24 cellular contexts compared by ENCODE assay signal in the genomic region with DNA sequence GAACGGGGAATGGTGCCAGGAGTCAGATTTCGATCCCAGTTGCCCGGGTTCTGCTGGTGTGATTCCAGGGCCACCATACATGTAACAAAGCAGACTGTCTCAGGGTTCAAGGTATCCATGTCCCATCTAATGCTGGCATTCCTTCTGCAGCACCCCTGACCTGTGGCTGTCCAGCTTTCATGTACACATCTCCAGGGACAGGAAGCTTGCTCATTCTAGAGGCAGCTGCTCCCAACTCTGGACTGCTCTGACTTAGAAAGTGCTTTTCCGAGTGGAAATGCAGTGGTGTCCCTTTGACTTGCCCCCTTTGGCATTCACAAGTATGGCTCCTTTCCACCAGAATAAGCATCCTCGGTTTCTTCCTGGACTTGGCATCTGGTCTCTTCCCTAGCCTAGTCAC. TPM values are rescaled to one million over a fixed set of nuclear protein-coding genes. Genes with fewer than 3 reads are reported as not detected.
DNase-seq lines count a peak whose midpoint lies in the region; ATAC-seq, FAIRE-seq and TF ChIP-seq lines count a peak whose summit lies in the region.
"Had no signal": no experiment of that assay in that cellular context is flagged by ENCODE, and none has a peak within 500 bp of the region (broad histone marks: within the 10 kb centered on the region; RNA-seq: fewer than 3 reads in every experiment).

No MANE protein-coding gene starts in this region.

- H3F3A ChIP-seq in GM23248 (ENCODE audit: insufficient read depth): peaks cover 19% of the 10 kb centered on the region; the same call in 1 of the 2 replicates

- H3K4ac ChIP-seq in H1 (replicated peaks; ENCODE audit: insufficient read length, low read depth, low read length): no peak overlapping the region

- H2BK15ac ChIP-seq in H1 (ENCODE audit: low read length): no peak overlapping the region

- no peak overlapping the region for H4K8ac ChIP-seq in H1 (ENCODE audit: extremely low read depth, insufficient read depth, low read length)

- TF ChIP-seq CTCF in H1 (IDR thresholded peaks at IDR 0.05; ENCODE audit: control extremely low read depth in 1 of 3, insufficient read depth in 1 of 3, low read depth in 1 of 3, low read length in 3 of 3) (no peak), D721Med (IDR thresholded peaks at IDR 0.05; ENCODE audit: insufficient read depth, missing control alignments) (no peak)

- H3K23ac ChIP-seq in H1 (ENCODE audit: insufficient read length): no peak overlapping the region

- no peak overlapping the region for H4K5ac ChIP-seq in H1 (ENCODE audit: insufficient read length, low read depth, low read length)

- H3K27ac ChIP-seq in GM23248 (peak overlapping the region; percentile 48), H1 (ENCODE audit: low read depth, low read length) (0 out of 2 replicates have a peak overlapping the region, but pooled peaks have one; percentile 38)

- H3K56ac ChIP-seq in H1 (replicated peaks; ENCODE audit: insufficient read length, low read depth, low read length): no peak overlapping the region

- H3K4me3 ChIP-seq in GM23248: no peak overlapping the region
- H3K4me3 ChIP-seq in H1 (ENCODE audit: extremely low read depth in 1 of 4, insufficient read depth in 2 of 4, low read depth in 3 of 4, low read length in 4 of 4): no peak overlapping the region

- H3K79me1 ChIP-seq in H1 (ENCODE audit: low read depth, low read length): no peaks in the 10 kb centered on the region

- no peak overlapping the region for H3K18ac ChIP-seq in H1 (ENCODE audit: extremely low read depth, low read length)

- CTCF ChIA-PET in H1 (lab: Charles Lee; ENCODE audit: partially characterized antibody): interaction anchor here (2.0 to 4.5 kb wide), 4 partner anchors 10 to 31 kb away, joined by 5 to 32 read pairs (median 8); partner anchors contain the start of gene PML

- TF ChIP-seq EP300 in H1 (IDR thresholded peaks at IDR 0.05; ENCODE audit: borderline replicate concordance in 1 of 2, low read depth in 2 of 2, low read length in 2 of 2): no peak

- H3K79me2 ChIP-seq in GM23248 (ENCODE audit: insufficient read depth): peaks cover 86% of the 10 kb centered on the region
- H3K79me2 ChIP-seq in H1 (ENCODE audit: control insufficient read depth in 1 of 2, insufficient read depth in 2 of 2, low read length in 2 of 2): no peaks in the 10 kb centered on the region

- no peak overlapping the region for H2AFZ ChIP-seq in GM23248
- no peak overlapping the region for H2AFZ ChIP-seq in H1 (ENCODE audit: low read length)

- no peak overlapping the region for H2BK12ac ChIP-seq in H1 (ENCODE audit: low read depth, low read length)

- H3K23me2 ChIP-seq in H1 (ENCODE audit: low read depth, low read length): no peaks in the 10 kb centered on the region

- DNase-seq in activated effector memory CD4-positive, alpha-beta T cell treated with anti-CD3 and anti-CD28 coated beads, Interleukin-2, amount 50 U/mL, for 16 hours: peak; percentile 17
- DNase-seq in activated effector memory CD4-positive, alpha-beta T cell treated with Interleukin-2 at 50 U/mL for 16 hours: no peak
- DNase-seq in GM23248 (peak; percentile 70), H1 (ENCODE audit: low read depth in 1 of 2, low spot score in 2 of 2) (no peak), posterior vena cava (ENCODE audit: low spot score) (peak; percentile 22), D721Med (ENCODE audit: insufficient read length, low spot score) (no peak)
- DNase-seq in stimulated activated CD4-positive, alpha-beta T cell treated with anti-CD3 and anti-CD28 coated beads, Interleukin-4, amount 100 ng/mL, for 1 hour: no peak
- DNase-seq: activated naive CD4-positive, alpha-beta T cell treated with anti-CD3 and anti-CD28 coated beads, Interleukin-2, amount 50 U/mL, for 16 hours; kidney; mesenchymal stem cell; NCI-H146; NCI-H69; nucleus accumbens; right cardiac atrium; SHP77; stimulated activated CD4-positive, alpha-beta T cell treated with anti-CD3 and anti-CD28 coated beads, Interleukin-15, amount 100 ng/mL, for 24 hours; T-helper 1 cell had no signal

- intact Hi-C loops in posterior vena cava (cut with DNase I): no loop called here

- in situ Hi-C loops in GM23248 (cut with MboI): no loop called here

- no peak overlapping the region for H2BK20ac ChIP-seq in H1 (ENCODE audit: low read length)

- POLR2A ChIA-PET in H1 (lab: Charles Lee; ENCODE audit: partially characterized antibody): interaction anchor here (1.5 kb wide), 1 partner anchor 31 kb away, joined by 3 read pairs; the partner anchor contains the start of gene PML

- H3K14ac ChIP-seq in H1 (ENCODE audit: insufficient read length): no peak overlapping the region

- WGBS in GM23248 (ENCODE audit: low coverage in 1 of 2, low lambda C conversion rate in 2 of 2, missing lambda C conversion rate in 2 of 2), 2 experiments: 4 to 11% methylated on average over 5 of the region's 5 CpGs
- 91% methylated on average over 5 of the region's 5 CpGs; no CpG with 5 or more reads in 1 of the 2 experiments for WGBS in H1 (ENCODE audit: extremely low coverage in 1 of 2, insufficient coverage in 1 of 2, insufficient read length in 1 of 2, insufficient replicate concordance in 2 of 2, low coverage in 1 of 2, low lambda C conversion rate in 2 of 2, missing lambda C conversion rate in 1 of 2), 2 experiments

- H2BK5ac ChIP-seq in H1 (ENCODE audit: low read depth, low read length): no peak overlapping the region

- H3K4me1 ChIP-seq in GM23248 (ENCODE audit: insufficient read depth): peaks cover 17% of the 10 kb centered on the region
- no peaks in the 10 kb centered on the region for H3K4me1 ChIP-seq in H1 (replicated peaks in 1 of 4; ENCODE audit: control insufficient read depth in 3 of 4, insufficient read depth in 4 of 4, low read length in 3 of 4)

- FAIRE-seq in H1 (lab: Jason Lieb, UNC): no peak
- no peak for FAIRE-seq in D721Med (lab: Jason Lieb, UNC)
- FAIRE-seq: colon, endometrium, GM12892, kidney had no signal

- peak overlapping the region; percentile 40 for H3K4me2 ChIP-seq in GM23248 (ENCODE audit: unreplicated experiment)
- no peak overlapping the region for H3K4me2 ChIP-seq in H1 (ENCODE audit: insufficient read depth in 1 of 2, low read depth in 2 of 2, low read length in 2 of 2)

- H3K9ac ChIP-seq in GM23248 (no peak overlapping the region), H1 (replicated peaks in 1 of 4; ENCODE audit: extremely low read depth in 1 of 4, low read depth in 3 of 4, low read length in 3 of 4) (no peak overlapping the region)

- H4K20me1 ChIP-seq in GM23248 (ENCODE audit: insufficient read depth): peaks cover 8% of the 10 kb centered on the region; the same call in 1 of the 2 replicates
- peaks cover 0 to 5% of the 10 kb centered on the region in 2 experiments for H4K20me1 ChIP-seq in H1 (replicated peaks in 1 of 2; ENCODE audit: control insufficient read depth in 1 of 2, insufficient read depth in 2 of 2, low read length in 2 of 2)

- H3K9me3 ChIP-seq in GM23248 (ENCODE audit: low read depth): no peaks in the 10 kb centered on the region
- H3K9me3 ChIP-seq in H1 (ENCODE audit: insufficient read depth in 2 of 2, low read depth in 1 of 2, low read length in 1 of 2): no peaks in the 10 kb centered on the region

- H3K27me3 ChIP-seq in GM23248 (replicated peaks; ENCODE audit: insufficient read depth) (no peaks in the 10 kb centered on the region), H1 (replicated peaks in 1 of 4; ENCODE audit: control insufficient read depth in 3 of 4, extremely low read depth in 1 of 4, insufficient read depth in 3 of 4, low read length in 3 of 4) (no peaks in the 10 kb centered on the region)

- no peak for ATAC-seq in HG03196 (IDR thresholded peaks at IDR 0.05; ENCODE audit: unreplicated experiment)

- no peak overlapping the region for H2AK5ac ChIP-seq in H1 (ENCODE audit: low read depth, low read length)

- H3K36me3 ChIP-seq in GM23248 (ENCODE audit: low read depth): peaks cover 48% of the 10 kb centered on the region
- H3K36me3 ChIP-seq in H1 (ENCODE audit: control insufficient read depth in 2 of 4, insufficient read depth in 4 of 4, low read length in 3 of 4): peaks cover 0 to 11% (median 5%) of the 10 kb centered on the region in 4 experiments; a peak in 6 of 8 replicates

- H4K91ac ChIP-seq in H1 (replicated peaks; ENCODE audit: insufficient read length, low read length): no peak overlapping the region

- H3K9me2 ChIP-seq in GM23248 (ENCODE audit: insufficient read depth): no peaks in the 10 kb centered on the region

- no peak overlapping the region for H2BK120ac ChIP-seq in H1 (replicated peaks; ENCODE audit: low read depth, low read length)

- TF ChIP-seq POLR2A in H1 (IDR thresholded peaks at IDR 0.05; ENCODE audit: control extremely low read depth in 1 of 2, low read depth in 2 of 2, low read length in 2 of 2): no peak

- TF ChIP-seq RAD21 in H1 (IDR thresholded peaks at IDR 0.05 in 1 of 2, conservative IDR thresholded peaks at IDR 0.05 in 1 of 2; ENCODE audit: low read depth in 2 of 2, low read length in 2 of 2): no peak

RNA-seq across cellular contexts. Expression of gene PML, which starts 30.9 kb away (rescaled TPM):
- total RNA-seq in GM23248 (2014; rRNA removed; shearing (Covaris generic)): 55.3 and 74.7 TPM in 2 replicates
- 52.9 and 58.0 TPM in 2 replicates for polyA plus RNA-seq in GM23248 (2016; fragmentation: Nextera tagmentation; extraction: Ambion mirVana)
- total RNA-seq in H1 (2021; fragmentation: NEBNext Ultra II Directional; extraction: Animal tissue kit (Norgen Biotek cat#: 25700)): 30.3 and 31.2 TPM in 2 replicates
- polyA plus RNA-seq in H1 (2011; rRNA removed): 14.9 and 30.4 TPM in 2 replicates
- polyA plus RNA-seq in H1 (2011; cell fraction: cytosol; rRNA removed): 12.2 TPM
- polyA plus RNA-seq in H1 (2011; cell fraction: nucleus; rRNA removed): 26.0 TPM
- 25.9 to 33.8 TPM (median 31.4 TPM) in 4 replicates for polyA plus RNA-seq in H1 (2012, experiment 1 of 2)
- 33.5 TPM for polyA plus RNA-seq in H1 (2012, experiment 2 of 2)
- polyA plus RNA-seq in H1 (2013, experiment 1 of 2): 25.2 TPM
- 25.0 TPM for polyA plus RNA-seq in H1 (2013, experiment 2 of 2)
- 12.2 and 13.9 TPM in 2 replicates for polyA minus RNA-seq in H1 (2011; rRNA and poly(A)+ RNA removed)
- 35.0 TPM for polyA minus RNA-seq in H1 (2011; cell fraction: cytosol; rRNA and poly(A)+ RNA removed)
- polyA minus RNA-seq in H1 (2011; cell fraction: nucleus; rRNA and poly(A)+ RNA removed): 20.9 TPM
- 10 to 100 TPM; 49.2 to 50.7 TPM for total RNA-seq in posterior vena cava

RNA-seq across cellular contexts. Expression of gene STOML1, which starts 33.3 kb away (rescaled TPM):
- total RNA-seq in GM23248 (2014; rRNA removed; shearing (Covaris generic)): 27.8 and 43.9 TPM in 2 replicates
- polyA plus RNA-seq in GM23248 (2016; fragmentation: Nextera tagmentation; extraction: Ambion mirVana): 26.9 and 27.2 TPM in 2 replicates
- 2.6 and 3.8 TPM in 2 replicates for total RNA-seq in H1 (2021; fragmentation: NEBNext Ultra II Directional; extraction: Animal tissue kit (Norgen Biotek cat#: 25700))
- polyA plus RNA-seq in H1 (2011; rRNA removed): 3.2 and 6.4 TPM in 2 replicates
- 4.6 TPM for polyA plus RNA-seq in H1 (2011; cell fraction: cytosol; rRNA removed)
- polyA plus RNA-seq in H1 (2011; cell fraction: nucleus; rRNA removed): 6.9 TPM
- 2.2 to 3.0 TPM (median 2.4 TPM) in 4 replicates for polyA plus RNA-seq in H1 (2012, experiment 1 of 2)
- 2.8 TPM for polyA plus RNA-seq in H1 (2012, experiment 2 of 2)
- polyA plus RNA-seq in H1 (2013, experiment 1 of 2): 2.8 TPM
- 2.6 TPM for polyA plus RNA-seq in H1 (2013, experiment 2 of 2)
- 2.1 and 3.2 TPM in 2 replicates for polyA minus RNA-seq in H1 (2011; rRNA and poly(A)+ RNA removed)
- polyA minus RNA-seq in H1 (2011; cell fraction: cytosol; rRNA and poly(A)+ RNA removed): 1.7 TPM
- 3.4 TPM for polyA minus RNA-seq in H1 (2011; cell fraction: nucleus; rRNA and poly(A)+ RNA removed)
- 10 to 100 TPM; 17.3 to 20.1 TPM for total RNA-seq in posterior vena cava

RNA-seq across cellular contexts. Expression of gene GOLGA6A, which starts 56.9 kb away (rescaled TPM):
- not detected in 2 replicates for total RNA-seq in GM23248 (2014; rRNA removed; shearing (Covaris generic))
- polyA plus RNA-seq in GM23248 (2016; fragmentation: Nextera tagmentation; extraction: Ambion mirVana): not detected in 2 replicates
- 0.80 and 3.3 TPM in 2 replicates for total RNA-seq in H1 (2021; fragmentation: NEBNext Ultra II Directional; extraction: Animal tissue kit (Norgen Biotek cat#: 25700))
- polyA plus RNA-seq in H1 (2011; rRNA removed): 1.0 and 2.1 TPM in 2 replicates
- 1.0 TPM for polyA plus RNA-seq in H1 (2011; cell fraction: cytosol; rRNA removed)
- 3.6 TPM for polyA plus RNA-seq in H1 (2011; cell fraction: nucleus; rRNA removed)
- 1.4 to 3.3 TPM (median 2.4 TPM) in 4 replicates for polyA plus RNA-seq in H1 (2012, experiment 1 of 2)
- not detected for polyA plus RNA-seq in H1 (2012, experiment 2 of 2)
- 2.3 TPM for polyA plus RNA-seq in H1 (2013, experiment 1 of 2)
- polyA plus RNA-seq in H1 (2013, experiment 2 of 2): 1.9 TPM
- 0.51 and 1.7 TPM in 2 replicates for polyA minus RNA-seq in H1 (2011; rRNA and poly(A)+ RNA removed)
- polyA minus RNA-seq in H1 (2011; cell fraction: cytosol; rRNA and poly(A)+ RNA removed): 2.9 TPM
- 3.5 TPM for polyA minus RNA-seq in H1 (2011; cell fraction: nucleus; rRNA and poly(A)+ RNA removed)
- under 1 TPM in 1 of 2 donors, not detected in 1; 0.24 TPM for total RNA-seq in posterior vena cava
- total RNA-seq: A673, right cardiac atrium, temporal lobe had no signal
- polyA plus RNA-seq: CD14-positive monocyte, right cardiac atrium had no signal

Comparison
In these comparisons a context has a peak if more than half of its experiments do, and no peak if none do; other contexts are left out.
1. DNase-seq: peak in activated effector memory CD4-positive, alpha-beta T cell treated with anti-CD3 and anti-CD28 coated beads, Interleukin-2, amount 50 U/mL, for 16 hours (single experiment), GM23248 (single experiment) and posterior vena cava (single experiment); none in activated effector memory CD4-positive, alpha-beta T cell treated with Interleukin-2 at 50 U/mL for 16 hours (single experiment), H1 (0 of 2), stimulated activated CD4-positive, alpha-beta T cell treated with anti-CD3 and anti-CD28 coated beads, Interleukin-4, amount 100 ng/mL, for 1 hour (single experiment) and D721Med (single experiment).